Comparison of ENCODE assay signal across 7 cellular contexts in genomic region chrX:31600823-31601222, GRCh38.
"Had no signal": no experiment of that assay in that cellular context is flagged by ENCODE, and none has a peak within 500 bp of the region (broad histone marks: within the 10 kb centered on the region; RNA-seq: fewer than 3 reads in every experiment).

No MANE protein-coding gene starts in this region.

- H3K27ac Mint-ChIP-seq: HFFc6 had no signal

- H3K4me3 Mint-ChIP-seq: HFFc6 had no signal

- ATAC-seq: HCT116 had no signal

- H3K9me3 Mint-ChIP-seq: HFFc6 had no signal

- DNase-seq: GM23248, GOT3, H7, HFFc6, IMR-90, KBM-7 had no signal
